17 cellular contexts compared by ENCODE assay signal in the genomic region with DNA sequence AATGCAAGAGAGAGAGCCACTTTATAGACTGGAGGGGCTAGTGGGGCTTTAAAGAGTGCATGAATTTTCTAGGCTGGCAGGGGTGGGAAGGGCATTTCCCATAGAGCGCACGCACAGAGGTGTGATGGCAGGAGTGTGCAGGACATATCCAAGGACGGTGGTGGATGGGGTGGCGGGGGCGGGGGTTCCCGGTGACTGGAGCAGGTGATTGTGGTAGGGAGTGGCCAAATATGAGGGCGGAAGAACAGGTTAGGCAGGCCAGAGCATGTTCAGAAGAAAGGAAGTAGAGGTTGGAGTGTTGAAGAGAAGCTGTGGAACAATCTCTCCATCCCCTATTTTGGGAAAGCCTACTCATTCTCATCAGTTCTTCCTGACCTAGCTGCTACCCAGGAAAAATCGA. TPM values are rescaled to one million over a fixed set of nuclear protein-coding genes. Genes with fewer than 3 reads are reported as not detected.
DNase-seq lines count a peak whose midpoint lies in the region; ATAC-seq and TF ChIP-seq lines count a peak whose summit lies in the region.
"Had no signal": no experiment of that assay in that cellular context is flagged by ENCODE, and none has a peak within 500 bp of the region (broad histone marks: within the 10 kb centered on the region; RNA-seq: fewer than 3 reads in every experiment).

No MANE protein-coding gene starts in this region.

- H3K9me3 ChIP-seq in RWPE2 (ENCODE audit: severe bottlenecking) (no peaks in the 10 kb centered on the region), right atrium auricular region (no peaks in the 10 kb centered on the region)

- TF ChIP-seq CTCF in RWPE2 (IDR thresholded peaks at IDR 0.05; ENCODE audit: poor library complexity, severe bottlenecking) (no peak), lower leg skin (IDR thresholded peaks at IDR 0.05) (no peak), right atrium auricular region (IDR thresholded peaks at IDR 0.05) (no peak)

- H3K27me3 ChIP-seq in RWPE2 (ENCODE audit: insufficient read depth, poor library complexity, severe bottlenecking) (no peaks in the 10 kb centered on the region), right atrium auricular region (no peaks in the 10 kb centered on the region)

- H3K27ac ChIP-seq in RWPE2 (ENCODE audit: poor library complexity, severe bottlenecking) (peak overlapping the region; percentile 42), right atrium auricular region (no peak overlapping the region)

- CTCF ChIA-PET in activated CD8-positive, alpha-beta memory T cell treated with anti-CD3 and anti-CD28 coated beads, Interleukin-2, amount 10 ng/mL, durations not matched to agents 7 days and 5 days (lab: Charles Lee): no interaction called here

- H3K36me3 Mint-ChIP-seq in activated CD8-positive, alpha-beta memory T cell treated with anti-CD3 and anti-CD28 coated beads, Interleukin-2, amount 10 ng/mL, durations not matched to agents 7 days and 5 days: no peaks in the 10 kb centered on the region

- no peak overlapping the region for H3K27ac Mint-ChIP-seq in activated CD8-positive, alpha-beta memory T cell treated with anti-CD3 and anti-CD28 coated beads, Interleukin-2, amount 10 ng/mL, durations not matched to agents 7 days and 5 days
- H3K27ac Mint-ChIP-seq: activated T-helper 2 cell treated with anti-CD3 and anti-CD28 coated beads, Interferon-gamma antibody, Interleukin-2, Interleukin-4, amounts not matched to agents 10 μg/mL and 5 μg/mL and 100 μg/mL, durations not matched to agents 14 hours and 24 hours and 36 hours had no signal

- H3K4me3 Mint-ChIP-seq in activated CD8-positive, alpha-beta memory T cell treated with anti-CD3 and anti-CD28 coated beads, Interleukin-2, amount 10 ng/mL, durations not matched to agents 7 days and 5 days: no peak overlapping the region

- peak; percentile 92 for ATAC-seq in RWPE2 (ENCODE audit: low read depth)
- no peak for ATAC-seq in activated CD8-positive, alpha-beta memory T cell treated with anti-CD3 and anti-CD28 coated beads, Interleukin-2, amount 10 ng/mL, durations not matched to agents 7 days and 5 days

- H3K36me3 ChIP-seq in RWPE2 (ENCODE audit: low read depth) (no peaks in the 10 kb centered on the region), right atrium auricular region (no peaks in the 10 kb centered on the region)

- H3K9me3 Mint-ChIP-seq in activated CD8-positive, alpha-beta memory T cell treated with anti-CD3 and anti-CD28 coated beads, Interleukin-2, amount 10 ng/mL, durations not matched to agents 7 days and 5 days (ENCODE audit: low read depth): no peaks in the 10 kb centered on the region
- H3K9me3 Mint-ChIP-seq: activated T-helper 2 cell treated with anti-CD3 and anti-CD28 coated beads, Interferon-gamma antibody, Interleukin-2, Interleukin-4, amounts not matched to agents 10 μg/mL and 5 μg/mL and 100 μg/mL, durations not matched to agents 14 hours and 24 hours and 36 hours had no signal

- peaks cover 18% of the 10 kb centered on the region for H3K27me3 Mint-ChIP-seq in activated CD8-positive, alpha-beta memory T cell treated with anti-CD3 and anti-CD28 coated beads, Interleukin-2, amount 10 ng/mL, durations not matched to agents 7 days and 5 days

- DNase-seq in COLO668 (lab: John Stamatoyannopoulos, UW; ENCODE audit: unreplicated experiment): peak; percentile 65
- peak in 2 of 3 experiments; percentile 74 to 78 for DNase-seq in NCI-H1417 (lab: John Stamatoyannopoulos, UW)
- DNase-seq in RWPE2 (ENCODE audit: low spot score): peak; percentile 88
- peak; percentile 49 to 89 for DNase-seq in lower leg skin (ENCODE audit: low spot score in 2 of 2)
- no peak for DNase-seq in right atrium auricular region (ENCODE audit: low spot score)
- DNase-seq in SIG-M5 treated with dmso at 0.1 percent for 504 hours (lab: John Stamatoyannopoulos, UW; ENCODE audit: unreplicated experiment): no peak
- no peak for DNase-seq in NCI-H2171 treated with DMSO at 0.1 percent for 48 hours (lab: John Stamatoyannopoulos, UW)
- no peak for DNase-seq in activated CD8-positive, alpha-beta memory T cell treated with anti-CD3 and anti-CD28 coated beads, Interleukin-2, amount 10 ng/mL, durations not matched to agents 7 days and 5 days
- DNase-seq: activated CD4-positive, alpha-beta T cell treated with anti-CD3 and anti-CD28 coated beads, Interleukin-2, amount 50 U/mL, for 48 hours; anterior cingulate cortex; midbrain; MM.1S; NCI-H524; SIG-M5; substantia nigra had no signal

- H3K4me1 Mint-ChIP-seq in activated CD8-positive, alpha-beta memory T cell treated with anti-CD3 and anti-CD28 coated beads, Interleukin-2, amount 10 ng/mL, durations not matched to agents 7 days and 5 days: no peaks in the 10 kb centered on the region

- intact Hi-C loops in lower leg skin (cut with DNase I; ENCODE audit: low total_unique reads): no loop called here

- TF ChIP-seq POLR2A in lower leg skin (IDR thresholded peaks at IDR 0.05): no peak

- 42 to 48% methylated on average over 8 of the region's 8 CpGs for WGBS in lower leg skin, 2 donors

- peaks cover 20% of the 10 kb centered on the region for H3K4me1 ChIP-seq in RWPE2 (ENCODE audit: insufficient read depth, poor library complexity, severe bottlenecking)
- H3K4me1 ChIP-seq in right atrium auricular region: no peaks in the 10 kb centered on the region

- no peak overlapping the region for H3K4me3 ChIP-seq in RWPE2 (ENCODE audit: severe bottlenecking)
- H3K4me3 ChIP-seq in lower leg skin (ENCODE audit: low read depth, poor library complexity, severe bottlenecking): no peak overlapping the region
- no peak overlapping the region for H3K4me3 ChIP-seq in right atrium auricular region

RNA-seq across cellular contexts. Expression of a gene that starts 18.1 kb away (rescaled TPM):
- total RNA-seq in lower leg skin (1 to 10 TPM; 1.3 to 2.3 (median 2.1) TPM), right atrium auricular region (1 to 10 TPM in 1 of 2 donors, under 1 TPM in 1; 0.98 to 2.0 TPM)
- 1 to 10 TPM; 2.5 to 3.7 TPM for total RNA-seq in activated CD8-positive, alpha-beta memory T cell treated with anti-CD3 and anti-CD28 coated beads, Interleukin-2, amount 10 ng/mL, durations not matched to agents 7 days and 5 days
- total RNA-seq: osteocyte had no signal

Comparison
In these comparisons a context has a peak if more than half of its experiments do, and no peak if none do; other contexts are left out.
1. DNase-seq: peak in COLO668 (single experiment), NCI-H1417 (2 of 3), RWPE2 (single experiment) and lower leg skin (2 of 2); none in right atrium auricular region (single experiment), SIG-M5 treated with dmso at 0.1 percent for 504 hours (single experiment), NCI-H2171 treated with DMSO at 0.1 percent for 48 hours (single experiment) and activated CD8-positive, alpha-beta memory T cell treated with anti-CD3 and anti-CD28 coated beads, Interleukin-2, amount 10 ng/mL, durations not matched to agents 7 days and 5 days (single experiment).